ENCODE assay signal across 26 cellular contexts in genomic region chr21:43373387-43374227, GRCh38. TPM values are rescaled to one million over a fixed set of nuclear protein-coding genes. Genes with fewer than 3 reads are reported as not detected.
DNase-seq lines count a peak whose midpoint lies in the region; ATAC-seq, FAIRE-seq and TF ChIP-seq lines count a peak whose summit lies in the region.
"Had no signal": no experiment of that assay in that cellular context is flagged by ENCODE, and none has a peak within 500 bp of the region (broad histone marks: within the 10 kb centered on the region; RNA-seq: fewer than 3 reads in every experiment).

No MANE protein-coding gene starts in this region.

- no peak for TF ChIP-seq POLR2A in K562 (conservative IDR thresholded peaks at IDR 0.05)

- H3K4me1 ChIP-seq in K562 (replicated peaks in 1 of 2; ENCODE audit: control insufficient read depth in 2 of 2, insufficient read depth in 2 of 2, low read length in 2 of 2) (peaks cover 0 to 9% of the 10 kb centered on the region in 2 experiments; a peak in 2 of 5 replicates), left lung (peaks cover 0 to 3% of the 10 kb centered on the region in 2 donors)
- H3K4me1 ChIP-seq: colonic mucosa, testis had no signal

- H3K36me3 ChIP-seq in K562 (ENCODE audit: control insufficient read depth, insufficient read depth, low read length) (no peaks in the 10 kb centered on the region), left lung (no peaks in the 10 kb centered on the region)
- H3K36me3 ChIP-seq: colonic mucosa, SJSA1 had no signal

- CTCF ChIA-PET in K562 (lab: Yijun Ruan, JAX; ENCODE audit: low intra/inter-chr PET ratio): no interaction called here
- CTCF ChIA-PET in activated CD4-positive, alpha-beta T cell treated with anti-CD3 and anti-CD28 coated beads for 36 hours (lab: Charles Lee): interaction anchor here (0.6 to 0.7 kb wide), 2 partner anchors 10 to 332 kb away, joined by 3 read pairs; no protein-coding TSS in a partner anchor

- H3K9me3 Mint-ChIP-seq in stimulated activated memory B cell treated with anti-CD40 and anti-IgM and Interleukin-4, amounts not matched to agents 10 μg/mL and 1 μg/mL and 100 μg/mL, for 72 hours: no peaks in the 10 kb centered on the region
- H3K9me3 Mint-ChIP-seq in activated CD4-positive, alpha-beta T cell treated with anti-CD3 and anti-CD28 coated beads for 36 hours (ENCODE audit: low read depth): no peaks in the 10 kb centered on the region
- H3K9me3 Mint-ChIP-seq: activated naive CD4-positive, alpha-beta T cell treated with anti-CD3 and anti-CD28 coated beads, Interleukin-2, amount 50 U/mL, for 72 hours; naive thymus-derived CD4-positive, alpha-beta T cell had no signal

- TF ChIP-seq EP300 in K562 (IDR thresholded peaks at IDR 0.05; ENCODE audit: low read length): no peak

- no peaks in the 10 kb centered on the region for H3K27me3 Mint-ChIP-seq in stimulated activated memory B cell treated with anti-CD40 and anti-IgM and Interleukin-4, amounts not matched to agents 10 μg/mL and 1 μg/mL and 100 μg/mL, for 72 hours
- no peaks in the 10 kb centered on the region for H3K27me3 Mint-ChIP-seq in activated CD4-positive, alpha-beta T cell treated with anti-CD3 and anti-CD28 coated beads for 36 hours
- H3K27me3 Mint-ChIP-seq: naive thymus-derived CD4-positive, alpha-beta T cell had no signal

- no peak for FAIRE-seq in K562 (lab: Jason Lieb, UNC)
- FAIRE-seq: RCC 7860 had no signal

- no TSS peak for BruUV-seq in K562 (replicated peaks; lab: Mats Ljungman, UMichigan)

- in situ Hi-C loops in K562 (cut with MboI): no loop called here

- H3K27ac Mint-ChIP-seq in stimulated activated memory B cell treated with anti-CD40 and anti-IgM and Interleukin-4, amounts not matched to agents 10 μg/mL and 1 μg/mL and 100 μg/mL, for 72 hours: peak overlapping the region; percentile 19
- no peak overlapping the region for H3K27ac Mint-ChIP-seq in activated CD4-positive, alpha-beta T cell treated with anti-CD3 and anti-CD28 coated beads for 36 hours
- H3K27ac Mint-ChIP-seq: activated naive CD4-positive, alpha-beta T cell treated with anti-CD3 and anti-CD28 coated beads, Interleukin-2, amount 50 U/mL, for 72 hours had no signal

- H3K36me3 Mint-ChIP-seq in stimulated activated memory B cell treated with anti-CD40 and anti-IgM and Interleukin-4, amounts not matched to agents 10 μg/mL and 1 μg/mL and 100 μg/mL, for 72 hours: no peaks in the 10 kb centered on the region
- no peaks in the 10 kb centered on the region for H3K36me3 Mint-ChIP-seq in activated CD4-positive, alpha-beta T cell treated with anti-CD3 and anti-CD28 coated beads for 36 hours (ENCODE audit: low read depth)
- H3K36me3 Mint-ChIP-seq: activated naive CD4-positive, alpha-beta T cell treated with anti-CD3 and anti-CD28 coated beads, Interleukin-2, amount 50 U/mL, for 72 hours; naive thymus-derived CD4-positive, alpha-beta T cell had no signal

- H3K4me2 ChIP-seq in K562 (ENCODE audit: insufficient read depth, low read length): no peak overlapping the region

- TF ChIP-seq CTCF in K562 (IDR thresholded peaks at IDR 0.05 in 2 of 3, conservative IDR thresholded peaks at IDR 0.05 in 1 of 3; ENCODE audit: insufficient read depth in 2 of 3, low read depth in 1 of 3, low read length in 3 of 3) (no peak), left lung (IDR thresholded peaks at IDR 0.05) (no peak), dorsolateral prefrontal cortex (IDR thresholded peaks at IDR 0.05 in 54 of 56, conservative IDR thresholded peaks at IDR 0.05 in 2 of 56; ENCODE audit: low read depth in 1 of 56, partially characterized antibody in 56 of 56) (no peak)

- under 1% methylated on average over 21 of the region's 21 CpGs for WGBS in K562 (ENCODE audit: insufficient coverage, low coverage, missing lambda C conversion rate)

- peak overlapping the region in 1 of 2 experiments; percentile 36; a peak in 1 of 4 replicates for H3K9ac ChIP-seq in K562 (ENCODE audit: insufficient read depth in 1 of 2, low read depth in 2 of 2, low read length in 2 of 2)

- H3K4me3 Mint-ChIP-seq in stimulated activated memory B cell treated with anti-CD40 and anti-IgM and Interleukin-4, amounts not matched to agents 10 μg/mL and 1 μg/mL and 100 μg/mL, for 72 hours: no peak overlapping the region
- H3K4me3 Mint-ChIP-seq in activated CD4-positive, alpha-beta T cell treated with anti-CD3 and anti-CD28 coated beads for 36 hours: no peak overlapping the region
- H3K4me3 Mint-ChIP-seq: naive thymus-derived CD4-positive, alpha-beta T cell had no signal

- no peak overlapping the region for H2AFZ ChIP-seq in K562 (ENCODE audit: low read depth, low read length)

- H3K9me3 ChIP-seq in K562 (replicated peaks; ENCODE audit: control insufficient read depth, insufficient read depth, low read depth, low read length): no peaks in the 10 kb centered on the region
- no peaks in the 10 kb centered on the region for H3K9me3 ChIP-seq in left lung
- H3K9me3 ChIP-seq: colonic mucosa, SJSA1, testis had no signal

- no peaks in the 10 kb centered on the region for H3K79me2 ChIP-seq in K562 (ENCODE audit: control insufficient read depth, insufficient read depth, low read length)

- POLR2A ChIA-PET in K562 (lab: Yijun Ruan, JAX): interaction anchor here (0.7 to 1.1 kb wide), 3 partner anchors 9 to 72 kb away, joined by 3 to 5 read pairs (median 4); no protein-coding TSS in a partner anchor
- POLR2A ChIA-PET in activated CD4-positive, alpha-beta T cell treated with anti-CD3 and anti-CD28 coated beads for 36 hours (lab: Charles Lee): no interaction called here

- H4K20me1 ChIP-seq in K562 (replicated peaks; ENCODE audit: control insufficient read depth, insufficient read depth, low read length): peaks cover 33% of the 10 kb centered on the region

- ATAC-seq in K562: peak; percentile 15; the same call in 1 of the 3 replicates
- peak; percentile 78 for ATAC-seq in left lung
- ATAC-seq in stimulated activated memory B cell treated with anti-CD40 and anti-IgM and Interleukin-4, amounts not matched to agents 10 μg/mL and 1 μg/mL and 100 μg/mL, for 72 hours: no peak
- ATAC-seq in activated CD4-positive, alpha-beta T cell treated with anti-CD3 and anti-CD28 coated beads for 36 hours: no peak
- ATAC-seq in GM21529 (IDR thresholded peaks at IDR 0.05; ENCODE audit: unreplicated experiment): no peak
- ATAC-seq: activated naive CD4-positive, alpha-beta T cell treated with anti-CD3 and anti-CD28 coated beads, Interleukin-2, amount 50 U/mL, for 72 hours; left lobe of liver; naive thymus-derived CD4-positive, alpha-beta T cell; stimulated activated naive CD8-positive, alpha-beta T cell treated with anti-CD3 and anti-CD28 coated beads, Interleukin-15, Interleukin-2, amounts not matched to agents 100 U/mL and 50 U/mL, for 24 hours had no signal

- H3K9me1 ChIP-seq in K562 (ENCODE audit: control insufficient read depth, insufficient read depth, low read length): peaks cover 4% of the 10 kb centered on the region

- H3K4me1 Mint-ChIP-seq in stimulated activated memory B cell treated with anti-CD40 and anti-IgM and Interleukin-4, amounts not matched to agents 10 μg/mL and 1 μg/mL and 100 μg/mL, for 72 hours: peaks cover 59% of the 10 kb centered on the region
- H3K4me1 Mint-ChIP-seq in activated CD4-positive, alpha-beta T cell treated with anti-CD3 and anti-CD28 coated beads for 36 hours: no peaks in the 10 kb centered on the region

- intact Hi-C loops in K562 (cut with micrococcal nuclease): no loop called here
- intact Hi-C loops in left lung (cut with DNase I): no loop called here
- intact Hi-C loops in activated CD4-positive, alpha-beta T cell treated with anti-CD3 and anti-CD28 coated beads for 36 hours (cut with DNase I, micrococcal nuclease): no loop called here
- intact Hi-C loops in dorsolateral prefrontal cortex (cut with DNase I): no loop called here

- H3K4me3 ChIP-seq in K562 (no peak overlapping the region), left lung (no peak overlapping the region), dorsolateral prefrontal cortex (no peak overlapping the region)
- H3K4me3 ChIP-seq: colonic mucosa, SJSA1, testis had no signal

- H3K27me3 ChIP-seq in K562 (ENCODE audit: control insufficient read depth in 2 of 2, insufficient read depth in 2 of 2, low read length in 2 of 2) (peaks cover 38 to 76% of the 10 kb centered on the region in 2 experiments), left lung (no peaks in the 10 kb centered on the region), dorsolateral prefrontal cortex (no peaks in the 10 kb centered on the region)
- H3K27me3 ChIP-seq: colonic mucosa, SJSA1, testis had no signal

- DNase-seq in EH (ENCODE audit: low read depth) (peak; percentile 9), K562 (ENCODE audit: extremely low read depth in 1 of 4, low spot score in 3 of 4) (no peak), left lung (peak in 1 of 2 donors; percentile 63), dorsolateral prefrontal cortex (no peak)
- no peak for DNase-seq in activated CD4-positive, alpha-beta T cell treated with anti-CD3 and anti-CD28 coated beads for 36 hours
- DNase-seq: activated CD4-positive, alpha-beta T cell treated with anti-CD3 and anti-CD28 coated beads for 4 hours; activated T-cell treated with anti-CD3 and anti-CD28 coated beads for 4 hours; colonic mucosa; effector CD8-positive, alpha-beta T cell; GDM1; midbrain; NCI-H1048; NCI-H1694; NCI-H748 treated with DMSO at 0.1 percent for 48 hours; occipital lobe; stimulated activated naive CD8-positive, alpha-beta T cell treated with anti-CD3 and anti-CD28 coated beads, Interleukin-15, Interleukin-2, amounts not matched to agents 100 U/mL and 50 U/mL, for 24 hours; T1000; testis had no signal

- no peak for TF ChIP-seq RAD21 in K562 (CRISPR knock-in tag; conservative IDR thresholded peaks at IDR 0.05 in 1 of 2, IDR thresholded peaks at IDR 0.05 in 1 of 2)

- H3K27ac ChIP-seq in K562 (ENCODE audit: extremely low read depth, low read depth, low read length) (no peak overlapping the region), left lung (no peak overlapping the region), dorsolateral prefrontal cortex (no peak overlapping the region)
- H3K27ac ChIP-seq: colonic mucosa, SJSA1, testis, VCaP had no signal

RNA-seq across cellular contexts. Expression of gene SIK1, which starts 53.3 kb away (rescaled TPM):
- 13.8 and 14.0 TPM in 2 replicates for total RNA-seq in K562 (2011; cell fraction: chromatin; rRNA removed; ENCODE audit: low replicate concordance)
- 5.0 and 7.2 TPM in 2 replicates for total RNA-seq in K562 (2011; cell fraction: nucleolus; rRNA removed)
- total RNA-seq in K562 (2011; cell fraction: nucleoplasm; rRNA removed): 3.4 and 5.4 TPM in 2 replicates
- total RNA-seq in K562 (2014; rRNA removed) (0.33 and 0.45 TPM in 2 replicates), K562 (2014; rRNA removed; fragmentation: Illumina TruSeq; extraction: Trizol) (0.80 and 1.8 TPM in 2 replicates), K562 (2015; rRNA removed; fragmentation: Illumina TruSeq; extraction: Trizol) (0.98 TPM in 1 of 2 replicates, not detected in the other), K562 (2021) (4.3 TPM in 2 replicates), left lung (10 to 100 TPM; 33.3 to 61.0 TPM), dorsolateral prefrontal cortex (10 to 100 TPM in 82 of 120 experiments, 1 to 10 TPM in 38; 2.3 to 67.8 (median 14.4) TPM)
- polyA plus RNA-seq in K562 (2011; rRNA removed) (1.3 and 2.7 TPM in 2 replicates), K562 (2014; fragmentation: Illumina TruSeq; extraction: Trizol) (1.5 and 1.8 TPM in 2 replicates), K562 (2014; fragmentation: Nextera tagmentation; extraction: Ambion mirVana) (not detected), K562 (2014; rRNA removed) (0.66 and 1.8 TPM in 2 replicates)
- 0.04 and 0.25 TPM in 2 replicates for polyA plus RNA-seq in K562 (2011; cell fraction: cytosol; rRNA removed)
- polyA plus RNA-seq in K562 (2011; cell fraction: nucleus; rRNA removed): 2.4 and 2.5 TPM in 2 replicates
- polyA plus RNA-seq in K562 (2012): 0.03 and 0.97 TPM in 2 replicates
- polyA minus RNA-seq in K562 (2011; rRNA and poly(A)+ RNA removed): 2.2 TPM in 1 of 2 replicates, not detected in the other
- 1.3 and 11.5 TPM in 2 replicates for polyA minus RNA-seq in K562 (2011; cell fraction: cytosol; rRNA and poly(A)+ RNA removed)
- polyA minus RNA-seq in K562 (2011; cell fraction: nucleus; rRNA and poly(A)+ RNA removed): 2.2 and 3.3 TPM in 2 replicates
- 1 to 10 TPM; 6.4 to 9.6 TPM for total RNA-seq in activated CD4-positive, alpha-beta T cell treated with anti-CD3 and anti-CD28 coated beads for 36 hours

Comparison
In these comparisons a context has a peak if more than half of its experiments do, and no peak if none do; other contexts are left out.
1. ATAC-seq: peak in K562 (single experiment) and left lung (single experiment); none in stimulated activated memory B cell treated with anti-CD40 and anti-IgM and Interleukin-4, amounts not matched to agents 10 μg/mL and 1 μg/mL and 100 μg/mL, for 72 hours (single experiment), activated CD4-positive, alpha-beta T cell treated with anti-CD3 and anti-CD28 coated beads for 36 hours (single experiment) and GM21529 (single experiment).